ENCODE assay signal across 13 cellular contexts in the genomic region with DNA sequence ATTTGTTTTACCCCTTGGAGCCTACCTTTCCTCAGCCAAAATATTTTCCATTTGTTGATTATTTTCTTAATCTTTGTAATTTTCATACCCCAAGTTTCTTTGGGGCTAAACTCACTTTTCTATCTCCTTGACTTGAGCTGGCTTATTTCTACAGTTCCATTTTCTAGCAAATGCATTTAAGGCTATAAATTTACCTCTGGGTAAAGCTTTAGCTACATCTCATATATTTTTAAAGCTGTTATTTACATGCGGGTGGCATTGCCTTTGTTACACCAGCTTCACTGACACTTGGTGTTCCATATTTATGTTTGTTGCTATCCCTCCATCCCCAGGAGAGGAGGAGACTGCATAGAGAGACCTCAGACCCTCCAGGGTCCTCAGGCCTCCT.
A peak's percentile ranks its signal among the peaks of the same experiment; 100 is the strongest.
DNase-seq lines count a peak whose midpoint lies in the region; ATAC-seq and TF ChIP-seq lines count a peak whose summit lies in the region.
"Had no signal": no experiment of that assay in that cellular context is flagged by ENCODE, and none has a peak within 500 bp of the region (broad histone marks: within the 10 kb centered on the region; RNA-seq: fewer than 3 reads in every experiment).

No MANE protein-coding gene starts in this region.

- intact Hi-C loops in activated naive CD4-positive, alpha-beta T cell treated with anti-CD3 and anti-CD28 coated beads for 36 hours (cut with micrococcal nuclease), result loop anchor here (1.0 kb wide), 1 partner anchor 192 kb away; no protein-coding TSS in a partner anchor
- intact Hi-C loops in posterior vena cava (cut with DNase I), result loop anchor here in 1 of 2 donors (10.0 kb wide), 1 partner anchor 189 kb away; no protein-coding TSS in a partner anchor

- H3K36me3 ChIP-seq in endodermal cell (ENCODE audit: control insufficient read depth, insufficient read depth, low read length), result no peaks in the 10 kb centered on the region
- H3K36me3 ChIP-seq: colonic mucosa, spleen had no signal

- peaks cover 34% of the 10 kb centered on the region for H3K27me3 ChIP-seq in endodermal cell (ENCODE audit: control insufficient read depth, insufficient read depth, low read length, poor library complexity, severe bottlenecking)

- peaks cover 10% of the 10 kb centered on the region for H3K9me3 Mint-ChIP-seq in activated naive CD4-positive, alpha-beta T cell treated with anti-CD3 and anti-CD28 coated beads for 36 hours
- peaks cover 21% of the 10 kb centered on the region in 2 donors for H3K9me3 Mint-ChIP-seq in activated naive CD4-positive, alpha-beta T cell treated with anti-CD3 and anti-CD28 coated beads, Interleukin-2, amount 50 U/mL, for 72 hours
- peaks cover 24% of the 10 kb centered on the region for H3K9me3 Mint-ChIP-seq in endodermal cell
- H3K9me3 Mint-ChIP-seq in stimulated activated naive B cell treated with anti-CD40 and anti-IgM and Interleukin-4, amounts not matched to agents 10 μg/mL and 1 μg/mL and 100 μg/mL, for 72 hours, result peaks cover 11 to 15% of the 10 kb centered on the region in 2 donors

- H3K9me3 ChIP-seq in T-helper 17 cell (ENCODE audit: control insufficient read depth, low read length, poor library complexity, severe bottlenecking) (peaks cover 13% of the 10 kb centered on the region), endodermal cell (ENCODE audit: control insufficient read depth, low read length) (peaks cover 16% of the 10 kb centered on the region)
- H3K9me3 ChIP-seq: colonic mucosa had no signal

- no peaks in the 10 kb centered on the region for H3K4me1 ChIP-seq in endodermal cell (ENCODE audit: control insufficient read depth, insufficient read depth, low read length)
- H3K4me1 ChIP-seq: colonic mucosa had no signal

- H3K4me1 Mint-ChIP-seq in activated naive CD4-positive, alpha-beta T cell treated with anti-CD3 and anti-CD28 coated beads for 36 hours (ENCODE audit: low read depth), result peaks cover 4% of the 10 kb centered on the region
- H3K4me1 Mint-ChIP-seq in T-helper 17 cell (peaks cover 6% of the 10 kb centered on the region), endodermal cell (peaks cover 2% of the 10 kb centered on the region)
- peaks cover 8 to 17% of the 10 kb centered on the region in 2 donors for H3K4me1 Mint-ChIP-seq in stimulated activated naive B cell treated with anti-CD40 and anti-IgM and Interleukin-4, amounts not matched to agents 10 μg/mL and 1 μg/mL and 100 μg/mL, for 72 hours

- H3K27ac ChIP-seq in endodermal cell (ENCODE audit: low read depth, low read length), result no peak overlapping the region
- H3K27ac ChIP-seq: colonic mucosa, spleen had no signal

- 85 to 100% methylated on average over 1 of the region's 1 CpG for WGBS in endodermal cell (ENCODE audit: insufficient coverage in 1 of 2, insufficient read length in 1 of 2), 2 experiments

- no peak for ATAC-seq in activated naive CD4-positive, alpha-beta T cell treated with anti-CD3 and anti-CD28 coated beads, Interleukin-2, amount 50 U/mL, for 72 hours
- ATAC-seq in T-helper 17 cell, result no peak
- no peak for ATAC-seq in stimulated activated naive B cell treated with anti-CD40 and anti-IgM and Interleukin-4, amounts not matched to agents 10 μg/mL and 1 μg/mL and 100 μg/mL, for 72 hours (replicated peaks)
- no peak for ATAC-seq in GM21526 (IDR thresholded peaks at IDR 0.05; ENCODE audit: low FRiP score, unreplicated experiment)

- DNase-seq in activated naive CD4-positive, alpha-beta T cell treated with anti-CD3 and anti-CD28 coated beads for 36 hours, result no peak
- no peak for DNase-seq in activated naive CD4-positive, alpha-beta T cell treated with anti-CD3 and anti-CD28 coated beads, Interleukin-2, amount 50 U/mL, for 72 hours (ENCODE audit: low spot score in 2 of 2)
- DNase-seq in T-helper 17 cell (no peak), endodermal cell (no peak), UCSD-AML1 (lab: John Stamatoyannopoulos, UW; ENCODE audit: unreplicated experiment) (no peak), posterior vena cava (ENCODE audit: low spot score) (no peak)
- DNase-seq in stimulated activated naive B cell treated with anti-CD40 and anti-IgM and Interleukin-4, amounts not matched to agents 10 μg/mL and 1 μg/mL and 100 μg/mL, for 72 hours, result no peak
- DNase-seq: colonic mucosa, HFFc6, NCI-H2029 treated with DMSO at 0.1 percent for 48 hours had no signal

- H3K9ac ChIP-seq in endodermal cell (ENCODE audit: extremely low read depth, low read length, poor library complexity, severe bottlenecking), result no peak overlapping the region

- H3K36me3 Mint-ChIP-seq in activated naive CD4-positive, alpha-beta T cell treated with anti-CD3 and anti-CD28 coated beads for 36 hours (ENCODE audit: low read depth), result peaks cover 10% of the 10 kb centered on the region
- peaks cover 21 to 34% of the 10 kb centered on the region in 2 donors for H3K36me3 Mint-ChIP-seq in activated naive CD4-positive, alpha-beta T cell treated with anti-CD3 and anti-CD28 coated beads, Interleukin-2, amount 50 U/mL, for 72 hours
- H3K36me3 Mint-ChIP-seq in T-helper 17 cell (ENCODE audit: low read depth) (peaks cover 2% of the 10 kb centered on the region), endodermal cell (ENCODE audit: low read depth) (no peaks in the 10 kb centered on the region)
- H3K36me3 Mint-ChIP-seq in stimulated activated naive B cell treated with anti-CD40 and anti-IgM and Interleukin-4, amounts not matched to agents 10 μg/mL and 1 μg/mL and 100 μg/mL, for 72 hours, result peaks cover 7 to 13% of the 10 kb centered on the region in 2 donors

- TF ChIP-seq CTCF in endodermal cell (conservative IDR thresholded peaks at IDR 0.05), result no peak

- no peak overlapping the region for H3K27ac Mint-ChIP-seq in activated naive CD4-positive, alpha-beta T cell treated with anti-CD3 and anti-CD28 coated beads for 36 hours
- H3K27ac Mint-ChIP-seq in activated naive CD4-positive, alpha-beta T cell treated with anti-CD3 and anti-CD28 coated beads, Interleukin-2, amount 50 U/mL, for 72 hours, result no peak overlapping the region
- no peak overlapping the region for H3K27ac Mint-ChIP-seq in T-helper 17 cell
- H3K27ac Mint-ChIP-seq in endodermal cell, result no peak overlapping the region
- no peak overlapping the region for H3K27ac Mint-ChIP-seq in stimulated activated naive B cell treated with anti-CD40 and anti-IgM and Interleukin-4, amounts not matched to agents 10 μg/mL and 1 μg/mL and 100 μg/mL, for 72 hours
- H3K27ac Mint-ChIP-seq: HFFc6; T-helper 1 cell treated with Interleukin-12 subunit alpha and Interleukin-12 subunit beta and Interleukin-4 antibody, amounts not matched to agents 30 μg/mL and 1 μg/mL, for 36 hours had no signal

- H3K4me3 ChIP-seq in endodermal cell (ENCODE audit: low read length), result peak overlapping the region; percentile 73
- H3K4me3 ChIP-seq: colonic mucosa had no signal

- peaks cover 43% of the 10 kb centered on the region for H3K27me3 Mint-ChIP-seq in activated naive CD4-positive, alpha-beta T cell treated with anti-CD3 and anti-CD28 coated beads for 36 hours (ENCODE audit: low read depth)
- peaks cover 51% of the 10 kb centered on the region for H3K27me3 Mint-ChIP-seq in T-helper 17 cell
- H3K27me3 Mint-ChIP-seq in endodermal cell (ENCODE audit: insufficient read depth), result peaks cover 30% of the 10 kb centered on the region
- peaks cover 50 to 70% of the 10 kb centered on the region in 2 donors for H3K27me3 Mint-ChIP-seq in stimulated activated naive B cell treated with anti-CD40 and anti-IgM and Interleukin-4, amounts not matched to agents 10 μg/mL and 1 μg/mL and 100 μg/mL, for 72 hours

- peak overlapping the region; percentile 10 for H3K4me3 Mint-ChIP-seq in activated naive CD4-positive, alpha-beta T cell treated with anti-CD3 and anti-CD28 coated beads for 36 hours
- peak overlapping the region; percentile 22 for H3K4me3 Mint-ChIP-seq in T-helper 17 cell
- H3K4me3 Mint-ChIP-seq in endodermal cell, result peak overlapping the region; percentile 58
- peak overlapping the region; percentile 36 to 66 for H3K4me3 Mint-ChIP-seq in stimulated activated naive B cell treated with anti-CD40 and anti-IgM and Interleukin-4, amounts not matched to agents 10 μg/mL and 1 μg/mL and 100 μg/mL, for 72 hours
- H3K4me3 Mint-ChIP-seq: HFFc6 had no signal

- CTCF ChIA-PET in activated naive CD4-positive, alpha-beta T cell treated with anti-CD3 and anti-CD28 coated beads for 36 hours (lab: Charles Lee), result interaction anchor here (1.0 to 2.2 kb wide), 7 partner anchors 9 to 268 kb away, joined by 3 to 10 read pairs (median 6); no protein-coding TSS in a partner anchor
